19 cellular contexts compared by ENCODE assay signal in genomic region chr11:63876616-63877015, GRCh38. TPM values are rescaled to one million over a fixed set of nuclear protein-coding genes. Genes with fewer than 3 reads are reported as not detected.
"Had no signal": no experiment of that assay in that cellular context is flagged by ENCODE, and none has a peak within 500 bp of the region (broad histone marks: within the 10 kb centered on the region; RNA-seq: fewer than 3 reads in every experiment).

No MANE protein-coding gene starts in this region.

- H3K27ac ChIP-seq: esophagus squamous epithelium, gastroesophageal sphincter, hepatocyte, testis, tibial nerve had no signal

- H3K9me3 ChIP-seq: esophagus squamous epithelium, gastroesophageal sphincter, testis, tibial nerve had no signal

- H3K4me3 ChIP-seq: esophagus squamous epithelium, gastroesophageal sphincter, hepatocyte, smooth muscle cell, testis, tibial nerve had no signal

- H3K27me3 ChIP-seq: esophagus squamous epithelium, gastroesophageal sphincter, hepatocyte, testis, tibial nerve had no signal

- H3K9me3 Mint-ChIP-seq: central memory CD8-positive, alpha-beta T cell; effector memory CD8-positive, alpha-beta T cell; naive thymus-derived CD4-positive, alpha-beta T cell; nephron progenitor cell; stimulated activated effector memory CD8-positive, alpha-beta T cell treated with anti-CD3 and anti-CD28 coated beads, Interleukin-12 subunit alpha, Interleukin-12 subunit beta, amount 100 ng/mL, for 72 hours had no signal

- H3K4me2 ChIP-seq: hepatocyte, smooth muscle cell had no signal

- H3K4me3 Mint-ChIP-seq: central memory CD8-positive, alpha-beta T cell; effector memory CD8-positive, alpha-beta T cell; naive thymus-derived CD4-positive, alpha-beta T cell; nephron progenitor cell; stimulated activated effector memory CD8-positive, alpha-beta T cell treated with anti-CD3 and anti-CD28 coated beads, Interleukin-12 subunit alpha, Interleukin-12 subunit beta, amount 100 ng/mL, for 72 hours had no signal

- H3K36me3 ChIP-seq: tibial nerve had no signal

- H3K27me3 Mint-ChIP-seq: central memory CD8-positive, alpha-beta T cell; effector memory CD8-positive, alpha-beta T cell; naive thymus-derived CD4-positive, alpha-beta T cell had no signal

- H2AFZ ChIP-seq: hepatocyte had no signal

- FAIRE-seq: kidney had no signal

- DNase-seq: effector memory CD8-positive, alpha-beta T cell; esophagus squamous epithelium; foreskin fibroblast; glutamatergic neuron; kidney; left colon; mammary epithelial cell; naive thymus-derived CD4-positive, alpha-beta T cell; nephron progenitor cell; stimulated activated CD4-positive, alpha-beta T cell treated with anti-CD3 and anti-CD28 coated beads, Interleukin-2, amount 100 ng/mL, for 48 hours; stimulated activated naive CD8-positive, alpha-beta T cell treated with anti-CD3 and anti-CD28 coated beads, Interleukin-15, Interleukin-2, amounts not matched to agents 100 U/mL and 50 U/mL, for 24 hours; testis had no signal

- H3K27ac Mint-ChIP-seq: effector memory CD8-positive, alpha-beta T cell; nephron progenitor cell; stimulated activated effector memory CD8-positive, alpha-beta T cell treated with anti-CD3 and anti-CD28 coated beads, Interleukin-12 subunit alpha, Interleukin-12 subunit beta, amount 100 ng/mL, for 72 hours had no signal

- ATAC-seq: effector memory CD8-positive, alpha-beta T cell; gastroesophageal sphincter; left colon; naive thymus-derived CD4-positive, alpha-beta T cell; stimulated activated effector memory CD8-positive, alpha-beta T cell treated with anti-CD3 and anti-CD28 coated beads, Interleukin-12 subunit alpha, Interleukin-12 subunit beta, amount 100 ng/mL, for 72 hours; stimulated activated naive CD8-positive, alpha-beta T cell treated with anti-CD3 and anti-CD28 coated beads, Interleukin-15, Interleukin-2, amounts not matched to agents 100 U/mL and 50 U/mL, for 24 hours had no signal

RNA-seq across cellular contexts. Expression of gene RCOR2, which starts 40.3 kb away (rescaled TPM):
- total RNA-seq: mononuclear cell had no signal
- polyA plus RNA-seq: naive thymus-derived CD4-positive, alpha-beta T cell had no signal
